Comparison of ENCODE assay signal across 1 cellular context in the genomic region with DNA sequence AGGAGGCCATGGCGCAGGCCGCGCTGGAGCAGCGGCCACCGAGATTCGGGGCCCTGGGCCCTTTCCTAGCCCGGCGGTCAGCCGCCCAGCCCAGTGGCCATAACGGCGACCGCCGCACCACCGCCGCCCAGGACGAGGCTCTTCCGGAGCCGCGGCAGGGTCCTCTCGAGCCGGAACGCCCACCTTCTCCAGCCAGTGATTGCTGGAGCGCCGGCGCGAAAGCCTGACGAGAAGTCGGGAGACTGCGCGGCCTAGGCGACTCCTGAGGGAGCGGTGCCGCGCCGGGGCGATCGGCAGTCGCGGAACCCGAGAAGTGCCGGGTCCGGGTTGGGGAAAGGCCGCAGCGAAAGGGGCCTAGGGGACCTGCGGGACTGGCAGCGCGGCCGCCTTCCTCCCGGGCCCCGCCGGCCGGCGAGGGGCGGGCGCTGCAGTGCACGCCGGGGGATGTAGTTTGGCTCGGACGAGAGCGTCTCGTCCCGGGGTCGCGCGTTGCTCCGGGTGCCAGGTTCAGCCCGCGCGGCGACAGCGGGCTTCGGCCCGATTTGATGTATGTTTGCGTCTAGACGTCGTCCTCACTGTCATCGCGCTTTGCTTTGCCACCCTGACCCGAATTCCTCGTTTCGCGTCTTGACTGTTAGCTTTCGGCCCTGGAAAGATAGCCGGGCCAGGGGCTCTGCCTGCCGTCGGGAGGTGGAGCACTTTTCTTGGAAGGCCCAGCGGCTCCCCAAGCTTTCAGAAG.
TF ChIP-seq lines count a peak whose summit lies in the region.

A gene with protein sequence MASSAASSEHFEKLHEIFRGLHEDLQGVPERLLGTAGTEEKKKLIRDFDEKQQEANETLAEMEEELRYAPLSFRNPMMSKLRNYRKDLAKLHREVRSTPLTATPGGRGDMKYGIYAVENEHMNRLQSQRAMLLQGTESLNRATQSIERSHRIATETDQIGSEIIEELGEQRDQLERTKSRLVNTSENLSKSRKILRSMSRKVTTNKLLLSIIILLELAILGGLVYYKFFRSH (minus strand): TSS at position 153 of the 739 bp plus-strand sequence. CDS start 143 bp downstream, at position 10.

TF ChIP-seq in GM12878, 131 proteins besides CTCF, POLR2A, EP300 and RAD21 (continued from another document):
- TF ChIP-seq, protein P1, sequence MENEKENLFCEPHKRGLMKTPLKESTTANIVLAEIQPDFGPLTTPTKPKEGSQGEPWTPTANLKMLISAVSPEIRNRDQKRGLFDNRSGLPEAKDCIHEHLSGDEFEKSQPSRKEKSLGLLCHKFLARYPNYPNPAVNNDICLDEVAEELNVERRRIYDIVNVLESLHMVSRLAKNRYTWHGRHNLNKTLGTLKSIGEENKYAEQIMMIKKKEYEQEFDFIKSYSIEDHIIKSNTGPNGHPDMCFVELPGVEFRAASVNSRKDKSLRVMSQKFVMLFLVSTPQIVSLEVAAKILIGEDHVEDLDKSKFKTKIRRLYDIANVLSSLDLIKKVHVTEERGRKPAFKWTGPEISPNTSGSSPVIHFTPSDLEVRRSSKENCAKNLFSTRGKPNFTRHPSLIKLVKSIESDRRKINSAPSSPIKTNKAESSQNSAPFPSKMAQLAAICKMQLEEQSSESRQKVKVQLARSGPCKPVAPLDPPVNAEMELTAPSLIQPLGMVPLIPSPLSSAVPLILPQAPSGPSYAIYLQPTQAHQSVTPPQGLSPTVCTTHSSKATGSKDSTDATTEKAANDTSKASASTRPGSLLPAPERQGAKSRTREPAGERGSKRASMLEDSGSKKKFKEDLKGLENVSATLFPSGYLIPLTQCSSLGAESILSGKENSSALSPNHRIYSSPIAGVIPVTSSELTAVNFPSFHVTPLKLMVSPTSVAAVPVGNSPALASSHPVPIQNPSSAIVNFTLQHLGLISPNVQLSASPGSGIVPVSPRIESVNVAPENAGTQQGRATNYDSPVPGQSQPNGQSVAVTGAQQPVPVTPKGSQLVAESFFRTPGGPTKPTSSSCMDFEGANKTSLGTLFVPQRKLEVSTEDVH (IDR thresholded peaks at IDR 0.05; ENCODE audit: low read depth, partially characterized antibody): no peak
- TF ChIP-seq ZNF622 (IDR thresholded peaks at IDR 0.05): no peak
- no peak for TF ChIP-seq RCOR1 (conservative IDR thresholded peaks at IDR 0.05; ENCODE audit: low read depth, low read length)
- TF ChIP-seq RB1 (IDR thresholded peaks at IDR 0.05; ENCODE audit: borderline replicate concordance): peak; percentile 68; the same call in 1 of the 2 replicates
- TF ChIP-seq CREB1 (IDR thresholded peaks at IDR 0.05; ENCODE audit: low read depth): no peak; the same call in 1 of the 2 replicates
- TF ChIP-seq MXI1 (IDR thresholded peaks at IDR 0.05; ENCODE audit: low read depth, low read length): no peak
- peak; percentile 92 for TF ChIP-seq STAT1 (conservative IDR thresholded peaks at IDR 0.05)
- no peak for TF ChIP-seq ZNF24 (IDR thresholded peaks at IDR 0.05)
- TF ChIP-seq ZNF217 (IDR thresholded peaks at IDR 0.05): no peak
- peak; percentile 54; the same call in 1 of the 2 replicates for TF ChIP-seq PML (IDR thresholded peaks at IDR 0.05; ENCODE audit: low read length)
- no peak for TF ChIP-seq RAD51 (IDR thresholded peaks at IDR 0.05)
- TF ChIP-seq SIX5 (IDR thresholded peaks at IDR 0.05; ENCODE audit: low read depth, low read length, severe bottlenecking): peak; percentile 82
- TF ChIP-seq ATF7 (IDR thresholded peaks at IDR 0.05; ENCODE audit: low read depth): no peak
- TF ChIP-seq KLF5 (IDR thresholded peaks at IDR 0.05; ENCODE audit: partially characterized antibody): peak; percentile 87
- no peak for TF ChIP-seq NFIC (IDR thresholded peaks at IDR 0.05; ENCODE audit: low read depth, low read length)
- TF ChIP-seq, protein P2, sequence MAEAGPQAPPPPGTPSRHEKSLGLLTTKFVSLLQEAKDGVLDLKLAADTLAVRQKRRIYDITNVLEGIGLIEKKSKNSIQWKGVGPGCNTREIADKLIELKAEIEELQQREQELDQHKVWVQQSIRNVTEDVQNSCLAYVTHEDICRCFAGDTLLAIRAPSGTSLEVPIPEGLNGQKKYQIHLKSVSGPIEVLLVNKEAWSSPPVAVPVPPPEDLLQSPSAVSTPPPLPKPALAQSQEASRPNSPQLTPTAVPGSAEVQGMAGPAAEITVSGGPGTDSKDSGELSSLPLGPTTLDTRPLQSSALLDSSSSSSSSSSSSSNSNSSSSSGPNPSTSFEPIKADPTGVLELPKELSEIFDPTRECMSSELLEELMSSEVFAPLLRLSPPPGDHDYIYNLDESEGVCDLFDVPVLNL (IDR thresholded peaks at IDR 0.05; ENCODE audit: low read depth, low read length): no peak
- no peak for TF ChIP-seq HDAC2 (IDR thresholded peaks at IDR 0.05)
- TF ChIP-seq SMAD5 (IDR thresholded peaks at IDR 0.05; ENCODE audit: low read depth): 0 out of 2 replicates have a peak, but pooled peaks have one; percentile 45
- TF ChIP-seq LARP7 (IDR thresholded peaks at IDR 0.05): peak; percentile 100
- TF ChIP-seq YY1 (IDR thresholded peaks at IDR 0.05; ENCODE audit: low read depth, low read length): peak; percentile 79
- TF ChIP-seq, protein P3, sequence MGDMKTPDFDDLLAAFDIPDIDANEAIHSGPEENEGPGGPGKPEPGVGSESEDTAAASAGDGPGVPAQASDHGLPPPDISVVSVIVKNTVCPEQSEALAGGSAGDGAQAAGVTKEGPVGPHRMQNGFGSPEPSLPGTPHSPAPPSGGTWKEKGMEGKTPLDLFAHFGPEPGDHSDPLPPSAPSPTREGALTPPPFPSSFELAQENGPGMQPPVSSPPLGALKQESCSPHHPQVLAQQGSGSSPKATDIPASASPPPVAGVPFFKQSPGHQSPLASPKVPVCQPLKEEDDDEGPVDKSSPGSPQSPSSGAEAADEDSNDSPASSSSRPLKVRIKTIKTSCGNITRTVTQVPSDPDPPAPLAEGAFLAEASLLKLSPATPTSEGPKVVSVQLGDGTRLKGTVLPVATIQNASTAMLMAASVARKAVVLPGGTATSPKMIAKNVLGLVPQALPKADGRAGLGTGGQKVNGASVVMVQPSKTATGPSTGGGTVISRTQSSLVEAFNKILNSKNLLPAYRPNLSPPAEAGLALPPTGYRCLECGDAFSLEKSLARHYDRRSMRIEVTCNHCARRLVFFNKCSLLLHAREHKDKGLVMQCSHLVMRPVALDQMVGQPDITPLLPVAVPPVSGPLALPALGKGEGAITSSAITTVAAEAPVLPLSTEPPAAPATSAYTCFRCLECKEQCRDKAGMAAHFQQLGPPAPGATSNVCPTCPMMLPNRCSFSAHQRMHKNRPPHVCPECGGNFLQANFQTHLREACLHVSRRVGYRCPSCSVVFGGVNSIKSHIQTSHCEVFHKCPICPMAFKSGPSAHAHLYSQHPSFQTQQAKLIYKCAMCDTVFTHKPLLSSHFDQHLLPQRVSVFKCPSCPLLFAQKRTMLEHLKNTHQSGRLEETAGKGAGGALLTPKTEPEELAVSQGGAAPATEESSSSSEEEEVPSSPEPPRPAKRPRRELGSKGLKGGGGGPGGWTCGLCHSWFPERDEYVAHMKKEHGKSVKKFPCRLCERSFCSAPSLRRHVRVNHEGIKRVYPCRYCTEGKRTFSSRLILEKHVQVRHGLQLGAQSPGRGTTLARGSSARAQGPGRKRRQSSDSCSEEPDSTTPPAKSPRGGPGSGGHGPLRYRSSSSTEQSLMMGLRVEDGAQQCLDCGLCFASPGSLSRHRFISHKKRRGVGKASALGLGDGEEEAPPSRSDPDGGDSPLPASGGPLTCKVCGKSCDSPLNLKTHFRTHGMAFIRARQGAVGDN (IDR thresholded peaks at IDR 0.05): 0 out of 2 replicates have a peak, but pooled peaks have one; percentile 29
- peak; percentile 44 for TF ChIP-seq RUNX3 (IDR thresholded peaks at IDR 0.05; ENCODE audit: low read length)
- no peak for TF ChIP-seq TBL1XR1 (IDR thresholded peaks at IDR 0.05; ENCODE audit: low read depth, low read length)
- no peak for TF ChIP-seq RFX5 (IDR thresholded peaks at IDR 0.05; ENCODE audit: low read depth, low read length)
- TF ChIP-seq, protein P4, sequence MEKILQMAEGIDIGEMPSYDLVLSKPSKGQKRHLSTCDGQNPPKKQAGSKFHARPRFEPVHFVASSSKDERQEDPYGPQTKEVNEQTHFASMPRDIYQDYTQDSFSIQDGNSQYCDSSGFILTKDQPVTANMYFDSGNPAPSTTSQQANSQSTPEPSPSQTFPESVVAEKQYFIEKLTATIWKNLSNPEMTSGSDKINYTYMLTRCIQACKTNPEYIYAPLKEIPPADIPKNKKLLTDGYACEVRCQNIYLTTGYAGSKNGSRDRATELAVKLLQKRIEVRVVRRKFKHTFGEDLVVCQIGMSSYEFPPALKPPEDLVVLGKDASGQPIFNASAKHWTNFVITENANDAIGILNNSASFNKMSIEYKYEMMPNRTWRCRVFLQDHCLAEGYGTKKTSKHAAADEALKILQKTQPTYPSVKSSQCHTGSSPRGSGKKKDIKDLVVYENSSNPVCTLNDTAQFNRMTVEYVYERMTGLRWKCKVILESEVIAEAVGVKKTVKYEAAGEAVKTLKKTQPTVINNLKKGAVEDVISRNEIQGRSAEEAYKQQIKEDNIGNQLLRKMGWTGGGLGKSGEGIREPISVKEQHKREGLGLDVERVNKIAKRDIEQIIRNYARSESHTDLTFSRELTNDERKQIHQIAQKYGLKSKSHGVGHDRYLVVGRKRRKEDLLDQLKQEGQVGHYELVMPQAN (conservative IDR thresholded peaks at IDR 0.05): peak; percentile 87
